ENCODE assay signal across 18 cellular contexts in the genomic region with DNA sequence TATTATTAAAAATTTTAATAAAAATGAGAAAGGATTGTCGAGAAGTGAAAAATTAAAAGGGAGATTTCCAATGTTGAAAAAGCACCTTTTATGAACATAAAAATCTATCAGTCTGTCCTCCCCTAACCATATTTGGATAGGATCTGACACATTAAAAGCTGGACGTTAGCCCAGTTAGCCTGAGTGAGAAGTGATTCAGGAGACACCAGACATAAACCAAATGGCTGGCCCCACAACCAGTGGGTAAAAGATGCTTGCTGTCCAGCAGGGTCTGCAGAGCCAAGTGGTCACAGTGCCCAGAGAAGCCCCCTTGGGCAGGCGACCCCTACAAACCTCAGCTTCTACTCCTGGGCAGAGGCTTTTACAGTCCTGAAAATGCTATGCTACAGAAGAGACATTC.
DNase-seq lines count a peak whose midpoint lies in the region; ATAC-seq and TF ChIP-seq lines count a peak whose summit lies in the region.
"Had no signal": no experiment of that assay in that cellular context is flagged by ENCODE, and none has a peak within 500 bp of the region (broad histone marks: within the 10 kb centered on the region; RNA-seq: fewer than 3 reads in every experiment).

No MANE protein-coding gene starts in this region.

- DNase-seq in AG08395 (ENCODE audit: low spot score) (peak; percentile 13), H4 (ENCODE audit: low spot score) (peak; percentile 29), amniotic epithelial cell (ENCODE audit: low read depth) (peak; percentile 15), hepatic stellate cell (ENCODE audit: low spot score) (peak; percentile 35), right lobe of liver (no peak)
- DNase-seq in activated naive CD4-positive, alpha-beta T cell treated with anti-CD3 and anti-CD28 coated beads, Interleukin-2, amount 50 U/mL, for 72 hours (ENCODE audit: low spot score in 2 of 2) = no peak
- DNase-seq: activated CD4-positive, alpha-beta T cell treated with anti-CD3 and anti-CD28 coated beads, Interleukin-2, amount 50 U/mL, for 48 hours; activated T-cell treated with anti-CD3 and anti-CD28 coated beads, Interleukin-2, amount 50 U/mL, for 24 hours; H9; immature natural killer cell; NCI-H2081 treated with DMSO at 0.1 percent for 48 hours; NCI-H526 treated with DMSO at 0.1 percent for 48 hours; stimulated activated naive CD8-positive, alpha-beta T cell treated with anti-CD3 and anti-CD28 coated beads, Interleukin-15, amount 100 ng/mL, for 72 hours; SW 1271 had no signal

- ATAC-seq in activated naive CD4-positive, alpha-beta T cell treated with anti-CD3 and anti-CD28 coated beads, Interleukin-2, amount 50 U/mL, for 72 hours = no peak
- ATAC-seq in HG03469 (IDR thresholded peaks at IDR 0.05; ENCODE audit: unreplicated experiment) (no peak), HG02840 (IDR thresholded peaks at IDR 0.05; ENCODE audit: low FRiP score, unreplicated experiment) (no peak), right lobe of liver (no peak)
- ATAC-seq: Panc1; stimulated activated naive CD8-positive, alpha-beta T cell treated with anti-CD3 and anti-CD28 coated beads, Interleukin-15, amount 100 ng/mL, for 72 hours had no signal

- TF ChIP-seq POLR2A in right lobe of liver (IDR thresholded peaks at IDR 0.05) = no peak

- no peaks in the 10 kb centered on the region for H3K4me1 ChIP-seq in right lobe of liver

- no peak overlapping the region for H3K27ac ChIP-seq in right lobe of liver

- 85% methylated on average over 2 of the region's 3 CpGs for WGBS in right lobe of liver (ENCODE audit: insufficient coverage, low coverage, low lambda C conversion rate, missing lambda C conversion rate)

- H3K27me3 ChIP-seq in right lobe of liver = no peaks in the 10 kb centered on the region

- H3K27ac Mint-ChIP-seq in activated naive CD4-positive, alpha-beta T cell treated with anti-CD3 and anti-CD28 coated beads, Interleukin-2, amount 50 U/mL, for 72 hours = no peak overlapping the region
- H3K27ac Mint-ChIP-seq: activated naive CD8-positive, alpha-beta T cell; activated T-cell treated with anti-CD3 and anti-CD28 coated beads, Interleukin-2, amount 50 U/mL, for 24 hours; H9; immature natural killer cell; stimulated activated naive CD8-positive, alpha-beta T cell treated with anti-CD3 and anti-CD28 coated beads, Interleukin-15, amount 100 ng/mL, for 72 hours had no signal

- H3K36me3 Mint-ChIP-seq in activated naive CD4-positive, alpha-beta T cell treated with anti-CD3 and anti-CD28 coated beads, Interleukin-2, amount 50 U/mL, for 72 hours = no peaks in the 10 kb centered on the region
- H3K36me3 Mint-ChIP-seq: activated naive CD8-positive, alpha-beta T cell; immature natural killer cell had no signal

- H3K4me3 ChIP-seq in right lobe of liver = no peak overlapping the region

- peaks cover 3 to 7% of the 10 kb centered on the region in 2 donors for H3K9me3 Mint-ChIP-seq in activated naive CD4-positive, alpha-beta T cell treated with anti-CD3 and anti-CD28 coated beads, Interleukin-2, amount 50 U/mL, for 72 hours

- no peaks in the 10 kb centered on the region for H3K9me3 ChIP-seq in right lobe of liver

- TF ChIP-seq CTCF in right lobe of liver (IDR thresholded peaks at IDR 0.05) = no peak

- H3K36me3 ChIP-seq in right lobe of liver = no peaks in the 10 kb centered on the region

- intact Hi-C loops in right lobe of liver (cut with DNase I) = no loop called here

Comparison
In these comparisons a context has a peak if more than half of its experiments do, and no peak if none do; other contexts are left out.
1. DNase-seq: peak in AG08395 (single experiment), H4 (single experiment), amniotic epithelial cell (single experiment) and hepatic stellate cell (single experiment); none in activated naive CD4-positive, alpha-beta T cell treated with anti-CD3 and anti-CD28 coated beads, Interleukin-2, amount 50 U/mL, for 72 hours (0 of 2) and right lobe of liver (0 of 3).